ENCODE assay signal across 8 cellular contexts in the genomic region with DNA sequence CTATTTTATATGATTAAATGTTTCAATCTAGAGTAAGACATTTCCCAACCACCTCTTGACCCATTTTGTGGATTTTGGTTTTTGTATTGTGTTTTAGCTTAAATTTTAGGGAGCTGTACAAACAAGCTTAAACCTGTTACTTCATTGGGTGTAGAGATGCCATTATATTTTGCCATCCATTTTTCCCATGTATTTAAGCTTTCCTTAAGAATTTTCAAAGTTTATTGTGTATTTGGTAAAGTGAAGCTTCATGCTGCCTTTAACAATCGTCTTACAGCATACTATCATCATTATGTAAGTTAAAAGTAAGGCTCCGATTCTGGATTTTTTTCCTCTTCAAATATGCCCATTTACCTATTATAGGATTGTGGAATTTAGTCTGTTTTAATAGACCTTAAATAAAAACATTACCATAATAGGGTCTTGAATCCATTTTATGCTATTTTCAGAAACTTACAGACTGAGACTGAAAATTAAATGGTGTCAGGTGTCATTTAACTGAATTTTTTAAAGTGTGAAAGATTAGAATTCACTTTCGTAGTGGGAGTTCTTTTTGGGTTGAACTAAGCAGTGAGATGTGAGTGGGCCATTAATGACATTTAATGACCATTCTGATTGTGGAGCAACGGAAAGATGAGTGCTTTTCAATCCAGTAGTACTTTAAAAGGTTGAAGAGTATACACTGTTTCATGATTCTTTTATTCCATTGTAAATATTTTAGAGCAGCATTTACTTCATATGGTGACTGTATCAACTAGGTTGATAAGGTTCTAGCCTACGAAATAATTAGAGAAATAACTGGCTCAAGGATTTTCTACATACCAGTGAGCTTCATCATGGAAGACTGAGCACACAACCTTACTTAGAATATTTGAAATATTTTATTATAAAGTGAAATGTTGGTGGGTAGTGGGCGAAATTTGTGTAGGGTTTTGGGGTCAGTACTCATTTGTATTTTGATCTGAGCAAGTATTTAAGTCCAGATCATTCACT. TPM values are rescaled to one million over a fixed set of nuclear protein-coding genes. Genes with fewer than 3 reads are reported as not detected.
DNase-seq lines count a peak whose midpoint lies in the region; ATAC-seq and TF ChIP-seq lines count a peak whose summit lies in the region.

No MANE protein-coding gene starts in this region.

- H3K4me1 ChIP-seq in foreskin keratinocyte = peaks cover 27% of the 10 kb centered on the region

- CTCF ChIA-PET in T-cell (lab: Charles Lee) = interaction anchor here (0.6 to 8.8 kb wide), 11 partner anchors 10 to 76 kb away, joined by 3 to 196 read pairs (median 5); no protein-coding TSS in a partner anchor

- no peaks in the 10 kb centered on the region for H3K9me3 Mint-ChIP-seq in T-cell
- H3K9me3 Mint-ChIP-seq in stimulated activated effector memory CD8-positive, alpha-beta T cell treated with anti-CD3 and anti-CD28 coated beads, Interleukin-12 subunit alpha, Interleukin-12 subunit beta, amount 100 ng/mL, for 72 hours = no peaks in the 10 kb centered on the region

- H3K4me3 Mint-ChIP-seq in T-cell = peak overlapping the region; percentile 97 to 100 (median 100)
- peak overlapping the region; percentile 100 for H3K4me3 Mint-ChIP-seq in stimulated activated effector memory CD8-positive, alpha-beta T cell treated with anti-CD3 and anti-CD28 coated beads, Interleukin-12 subunit alpha, Interleukin-12 subunit beta, amount 100 ng/mL, for 72 hours

- POLR2A ChIA-PET in T-cell (lab: Charles Lee) = interaction anchor here (0.5 to 14.0 kb wide), 33 partner anchors 8 to 1712 kb away, joined by 3 to 266 read pairs (median 5); partner anchors contain the start of gene RINT1 (in 1 of the 2)

- peaks cover 38 to 45% (median 43%) of the 10 kb centered on the region in 3 donors for H3K4me1 Mint-ChIP-seq in T-cell
- peaks cover 40% of the 10 kb centered on the region for H3K4me1 Mint-ChIP-seq in stimulated activated effector memory CD8-positive, alpha-beta T cell treated with anti-CD3 and anti-CD28 coated beads, Interleukin-12 subunit alpha, Interleukin-12 subunit beta, amount 100 ng/mL, for 72 hours

- ATAC-seq in T-cell (replicated peaks in 1 of 4) (no peak), foreskin keratinocyte (no peak), HG03025 (IDR thresholded peaks at IDR 0.05; ENCODE audit: low FRiP score, unreplicated experiment) (no peak)
- ATAC-seq in stimulated activated effector memory CD8-positive, alpha-beta T cell treated with anti-CD3 and anti-CD28 coated beads, Interleukin-12 subunit alpha, Interleukin-12 subunit beta, amount 100 ng/mL, for 72 hours = no peak

- peak overlapping the region; percentile 99 for H3K27ac ChIP-seq in foreskin keratinocyte

- H3K36me3 Mint-ChIP-seq in T-cell = peaks cover 9% of the 10 kb centered on the region
- H3K36me3 Mint-ChIP-seq in stimulated activated effector memory CD8-positive, alpha-beta T cell treated with anti-CD3 and anti-CD28 coated beads, Interleukin-12 subunit alpha, Interleukin-12 subunit beta, amount 100 ng/mL, for 72 hours = peaks cover 100% of the 10 kb centered on the region

- no peaks in the 10 kb centered on the region for H3K27me3 ChIP-seq in foreskin keratinocyte

- DNase-seq in NCI-H1092 treated with DMSO at 0.1 percent for 48 hours (lab: John Stamatoyannopoulos, UW) (peak; percentile 20), NCI-H1092 (lab: John Stamatoyannopoulos, UW) (no peak), T-cell (no peak), foreskin keratinocyte (peak in 1 of 2 donors; percentile 30), NCI-H526 (lab: John Stamatoyannopoulos, UW) (no peak)
- DNase-seq in stimulated activated effector memory CD8-positive, alpha-beta T cell treated with anti-CD3 and anti-CD28 coated beads, Interleukin-12 subunit alpha, Interleukin-12 subunit beta, amount 100 ng/mL, for 72 hours (ENCODE audit: low spot score in 2 of 2) = no peak
- DNase-seq in stimulated activated CD8-positive, alpha-beta memory T cell treated with anti-CD3 and anti-CD28 coated beads, Interleukin-4, amount 100 ng/mL, for 48 hours = no peak

- H3K27ac Mint-ChIP-seq in T-cell = peak overlapping the region; percentile 100
- peak overlapping the region; percentile 100 for H3K27ac Mint-ChIP-seq in stimulated activated effector memory CD8-positive, alpha-beta T cell treated with anti-CD3 and anti-CD28 coated beads, Interleukin-12 subunit alpha, Interleukin-12 subunit beta, amount 100 ng/mL, for 72 hours

- no peaks in the 10 kb centered on the region for H3K27me3 Mint-ChIP-seq in T-cell

- no peak for TF ChIP-seq CTCF in foreskin keratinocyte (conservative IDR thresholded peaks at IDR 0.05)

RNA-seq across cellular contexts. Expression of gene KMT2E, which starts 2.4 kb away (rescaled TPM):
- total RNA-seq in T-cell (100 to 1,000 TPM; 164 to 260 (median 169) TPM), foreskin keratinocyte (35.4 and 37.4 TPM in 2 replicates)
- polyA plus RNA-seq in foreskin keratinocyte = 4.5 and 5.6 TPM in 2 replicates
